In genomic region chr2:73841912-73842738, GRCh38 we compare ENCODE assay signal across 27 cellular contexts. TPM values are rescaled to one million over a fixed set of nuclear protein-coding genes. Genes with fewer than 3 reads are reported as not detected.
DNase-seq lines count a peak whose midpoint lies in the region; ATAC-seq, FAIRE-seq and TF ChIP-seq lines count a peak whose summit lies in the region.
"Had no signal": no experiment of that assay in that cellular context is flagged by ENCODE, and none has a peak within 500 bp of the region (broad histone marks: within the 10 kb centered on the region; RNA-seq: fewer than 3 reads in every experiment).

No MANE protein-coding gene starts in this region.

- no peak for TF ChIP-seq POLR2A in esophagus muscularis mucosa (IDR thresholded peaks at IDR 0.05; ENCODE audit: low read depth)

- peaks cover 7 to 45% (median 40%) of the 10 kb centered on the region in 4 donors for H3K4me1 ChIP-seq in esophagus muscularis mucosa
- peaks cover 0 to 11% (median 10%) of the 10 kb centered on the region in 3 donors for H3K4me1 ChIP-seq in pancreas
- H3K4me1 ChIP-seq: parathyroid adenoma had no signal

- TF ChIP-seq CTCF in natural killer cell (IDR thresholded peaks at IDR 0.05), result no peak
- TF ChIP-seq CTCF in esophagus muscularis mucosa (IDR thresholded peaks at IDR 0.05), result no peak
- TF ChIP-seq CTCF in pancreas (IDR thresholded peaks at IDR 0.05), result no peak
- no peak for TF ChIP-seq CTCF in GM10266 (IDR thresholded peaks at IDR 0.05; ENCODE audit: control insufficient read depth, insufficient read depth, low read depth, missing control alignments)

- 80% methylated on average over 5 of the region's 5 CpGs for WGBS in esophagus muscularis mucosa
- 24 to 27% methylated on average over 5 of the region's 5 CpGs for whole genome bisulfite sequencing in pancreas, 2 donors

- DNase-seq in natural killer cell, result no peak
- DNase-seq in natural killer cell treated with Interleukin-12 subunit alpha and Interleukin-12 subunit beta and Interleukin-15 and Interleukin-18, amount 100 ng/mL, for 72 hours (ENCODE audit: low spot score), result no peak
- DNase-seq in esophagus muscularis mucosa (ENCODE audit: extremely low spot score), result no peak
- DNase-seq in pancreas, result no peak
- DNase-seq in germinal center (ENCODE audit: low spot score), result no peak
- DNase-seq in T1000 (lab: John Stamatoyannopoulos, UW), result no peak
- DNase-seq in GM10266 (ENCODE audit: extremely low spot score), result no peak
- DNase-seq in frontal cortex (ENCODE audit: low spot score in 2 of 2), result no peak
- DNase-seq: ACHN; activated CD4-positive, alpha-beta T cell treated with anti-CD3 and anti-CD28 coated beads for 36 hours; amniotic stem cell; foreskin keratinocyte; GDM1; GM23248; mammary epithelial cell; stimulated activated naive CD8-positive, alpha-beta T cell treated with anti-CD3 and anti-CD28 coated beads, Interleukin-15, amount 100 ng/mL, for 72 hours; SW 1271 had no signal

- H3K27me3 Mint-ChIP-seq in natural killer cell (ENCODE audit: low read depth in 2 of 2), result no peaks in the 10 kb centered on the region
- H3K27me3 Mint-ChIP-seq in natural killer cell treated with Interleukin-12 subunit alpha and Interleukin-12 subunit beta and Interleukin-15 and Interleukin-18, amount 100 ng/mL, for 72 hours, result no peaks in the 10 kb centered on the region
- H3K27me3 Mint-ChIP-seq: activated CD4-positive, alpha-beta T cell treated with anti-CD3 and anti-CD28 coated beads for 36 hours; stimulated activated naive CD8-positive, alpha-beta T cell treated with anti-CD3 and anti-CD28 coated beads, Interleukin-15, amount 100 ng/mL, for 72 hours had no signal

- H3K36me3 ChIP-seq in esophagus muscularis mucosa (peaks cover 7 to 45% (median 29%) of the 10 kb centered on the region in 4 donors), pancreas (peaks cover 0 to 20% (median 10%) of the 10 kb centered on the region in 3 donors)

- H3K9me3 ChIP-seq in esophagus muscularis mucosa, result no peaks in the 10 kb centered on the region
- H3K9me3 ChIP-seq in pancreas, result no peaks in the 10 kb centered on the region
- H3K9me3 ChIP-seq: BLaER1 treated with 17β-estradiol and CSF1 and Interleukin-3, amounts not matched to agents 10 nM and 100 nM had no signal

- peaks cover 17% of the 10 kb centered on the region for H3K36me3 Mint-ChIP-seq in natural killer cell
- peaks cover 16% of the 10 kb centered on the region for H3K36me3 Mint-ChIP-seq in natural killer cell treated with Interleukin-12 subunit alpha and Interleukin-12 subunit beta and Interleukin-15 and Interleukin-18, amount 100 ng/mL, for 72 hours

- no peaks in the 10 kb centered on the region for H3K9me3 Mint-ChIP-seq in natural killer cell
- no peaks in the 10 kb centered on the region for H3K9me3 Mint-ChIP-seq in natural killer cell treated with Interleukin-12 subunit alpha and Interleukin-12 subunit beta and Interleukin-15 and Interleukin-18, amount 100 ng/mL, for 72 hours
- H3K9me3 Mint-ChIP-seq: activated T-helper 2 cell treated with anti-CD3 and anti-CD28 coated beads, Interferon-gamma antibody, Interleukin-2, Interleukin-4, amounts not matched to agents 10 μg/mL and 5 μg/mL and 100 μg/mL, durations not matched to agents 14 hours and 24 hours and 36 hours; nephron; stimulated activated naive CD8-positive, alpha-beta T cell treated with anti-CD3 and anti-CD28 coated beads, Interleukin-15, amount 100 ng/mL, for 72 hours had no signal

- H3K27ac ChIP-seq in esophagus muscularis mucosa (replicated peaks in 1 of 4), result peak overlapping the region in 3 of 4 donors; percentile 63 to 84 (median 75)
- no peak overlapping the region for H3K27ac ChIP-seq in pancreas
- H3K27ac ChIP-seq: BLaER1 treated with 17β-estradiol and CSF1 and Interleukin-3, amounts not matched to agents 10 nM and 100 nM; foreskin keratinocyte; GM23248; parathyroid adenoma had no signal

- ATAC-seq in natural killer cell (no peak), pancreas (peak in 3 of 4 donors; percentile 62 to 83 (median 74))
- ATAC-seq in natural killer cell treated with Interleukin-12 subunit alpha and Interleukin-12 subunit beta and Interleukin-15 and Interleukin-18, amount 100 ng/mL, for 72 hours, result no peak
- ATAC-seq: activated CD4-positive, alpha-beta T cell treated with anti-CD3 and anti-CD28 coated beads for 36 hours; foreskin keratinocyte; K562; stimulated activated naive CD8-positive, alpha-beta T cell treated with anti-CD3 and anti-CD28 coated beads, Interleukin-15, amount 100 ng/mL, for 72 hours had no signal

- H3K4me3 ChIP-seq in esophagus muscularis mucosa, result no peak overlapping the region
- H3K4me3 ChIP-seq in pancreas, result no peak overlapping the region
- H3K4me3 ChIP-seq: BLaER1 treated with 17β-estradiol and CSF1 and Interleukin-3, amounts not matched to agents 10 nM and 100 nM; GM23248; K562 had no signal

- FAIRE-seq in pancreas (lab: Jason Lieb, UNC) (no peak), frontal cortex (lab: Jason Lieb, UNC) (no peak)
- FAIRE-seq: K562, TTC549 had no signal

- intact Hi-C loops in natural killer cell (cut with micrococcal nuclease), result no loop called here
- intact Hi-C loops in esophagus muscularis mucosa (cut with DNase I), result no loop called here
- intact Hi-C loops in pancreas (cut with DNase I), result no loop called here

- TF ChIP-seq EP300 in esophagus muscularis mucosa (IDR thresholded peaks at IDR 0.05), result no peak

- H3K27ac Mint-ChIP-seq in natural killer cell, result peak overlapping the region; percentile 51 to 56
- H3K27ac Mint-ChIP-seq in natural killer cell treated with Interleukin-12 subunit alpha and Interleukin-12 subunit beta and Interleukin-15 and Interleukin-18, amount 100 ng/mL, for 72 hours, result peak overlapping the region in 1 of 2 donors; percentile 60
- H3K27ac Mint-ChIP-seq: activated CD4-positive, alpha-beta T cell treated with anti-CD3 and anti-CD28 coated beads for 36 hours; activated T-helper 2 cell treated with anti-CD3 and anti-CD28 coated beads, Interferon-gamma antibody, Interleukin-2, Interleukin-4, amounts not matched to agents 10 μg/mL and 5 μg/mL and 100 μg/mL, durations not matched to agents 14 hours and 24 hours and 36 hours; stimulated activated naive CD8-positive, alpha-beta T cell treated with anti-CD3 and anti-CD28 coated beads, Interleukin-15, amount 100 ng/mL, for 72 hours had no signal

- no peaks in the 10 kb centered on the region for H3K27me3 ChIP-seq in esophagus muscularis mucosa
- H3K27me3 ChIP-seq in pancreas, result no peaks in the 10 kb centered on the region
- H3K27me3 ChIP-seq: BLaER1 treated with 17β-estradiol and CSF1 and Interleukin-3, amounts not matched to agents 10 nM and 100 nM; foreskin keratinocyte had no signal

- peaks cover 19 to 36% of the 10 kb centered on the region in 2 donors for H3K4me1 Mint-ChIP-seq in natural killer cell
- peaks cover 22 to 34% of the 10 kb centered on the region in 2 donors for H3K4me1 Mint-ChIP-seq in natural killer cell treated with Interleukin-12 subunit alpha and Interleukin-12 subunit beta and Interleukin-15 and Interleukin-18, amount 100 ng/mL, for 72 hours (ENCODE audit: low read depth in 2 of 2)

- no peak overlapping the region for H3K4me3 Mint-ChIP-seq in natural killer cell
- H3K4me3 Mint-ChIP-seq in natural killer cell treated with Interleukin-12 subunit alpha and Interleukin-12 subunit beta and Interleukin-15 and Interleukin-18, amount 100 ng/mL, for 72 hours, result no peak overlapping the region
- H3K4me3 Mint-ChIP-seq: activated CD4-positive, alpha-beta T cell treated with anti-CD3 and anti-CD28 coated beads for 36 hours; nephron; stimulated activated naive CD8-positive, alpha-beta T cell treated with anti-CD3 and anti-CD28 coated beads, Interleukin-15, amount 100 ng/mL, for 72 hours had no signal

RNA-seq across cellular contexts. Expression of gene STAMBP, which starts 13.4 kb away (rescaled TPM):
- total RNA-seq in natural killer cell (10 to 100 TPM; 23.8 to 27.3 (median 25.3) TPM), esophagus muscularis mucosa (10 to 100 TPM; 32.3 to 73.8 (median 34.1) TPM), pancreas (10 to 100 TPM; 11.7 to 24.4 (median 13.2) TPM), frontal cortex (14.3 TPM)
- 10 to 100 TPM; 27.5 to 40.6 TPM for total RNA-seq in natural killer cell treated with Interleukin-12 subunit alpha and Interleukin-12 subunit beta and Interleukin-15 and Interleukin-18, amount 100 ng/mL, for 72 hours
- polyA plus RNA-seq in pancreas, result 10 to 100 TPM in 1 of 2 donors, 1 to 10 TPM in 1; 9.8 to 16.7 TPM

RNA-seq across cellular contexts. Expression of gene ACTG2, which starts 50.7 kb away (rescaled TPM):
- not detected for total RNA-seq in natural killer cell
- not detected for total RNA-seq in natural killer cell treated with Interleukin-12 subunit alpha and Interleukin-12 subunit beta and Interleukin-15 and Interleukin-18, amount 100 ng/mL, for 72 hours
- total RNA-seq in esophagus muscularis mucosa, result 1,000 to 10,000 TPM; 4,013 to 8,538 (median 5,633) TPM
- 1 to 10 TPM in 3 of 6 donors, under 1 TPM in 3; 0.28 to 2.2 (median 0.91) TPM for total RNA-seq in pancreas
- 10 to 100 TPM in 1 of 2 donors, 1 to 10 TPM in 1; 9.9 to 76.3 TPM for polyA plus RNA-seq in pancreas
- total RNA-seq in frontal cortex, result 0.82 TPM
- total RNA-seq: epithelial cell of proximal tubule, GM23248 had no signal
- polyA plus RNA-seq: GM23248 had no signal

RNA-seq across cellular contexts. Expression of gene C2orf78, which starts 58.1 kb away (rescaled TPM):
- total RNA-seq in natural killer cell, result not detected
- total RNA-seq in natural killer cell treated with Interleukin-12 subunit alpha and Interleukin-12 subunit beta and Interleukin-15 and Interleukin-18, amount 100 ng/mL, for 72 hours, result not detected
- not detected for total RNA-seq in esophagus muscularis mucosa
- not detected for total RNA-seq in pancreas
- not detected for polyA plus RNA-seq in pancreas
- total RNA-seq in frontal cortex, result not detected
- total RNA-seq: activated CD4-positive, alpha-beta T cell treated with anti-CD3 and anti-CD28 coated beads for 36 hours; activated T-helper 2 cell treated with anti-CD3 and anti-CD28 coated beads, Interferon-gamma antibody, Interleukin-2, Interleukin-4, amounts not matched to agents 10 μg/mL and 5 μg/mL and 100 μg/mL, durations not matched to agents 14 hours and 24 hours and 36 hours; cardiac septum; epithelial cell of proximal tubule; foreskin keratinocyte; GM23248; kidney epithelial cell; mammary epithelial cell; urinary bladder had no signal
- polyA plus RNA-seq: foreskin keratinocyte, GM23248, urinary bladder had no signal

Comparison
In these comparisons a context has a peak if more than half of its experiments do, and no peak if none do; other contexts are left out.
1. ATAC-seq: peak in pancreas (3 of 4); none in natural killer cell (0 of 3) and natural killer cell treated with Interleukin-12 subunit alpha and Interleukin-12 subunit beta and Interleukin-15 and Interleukin-18, amount 100 ng/mL, for 72 hours (0 of 2).
2. H3K27ac ChIP-seq: peak in esophagus muscularis mucosa (3 of 4); none in pancreas (0 of 4).
3. RNA of gene ACTG2, which starts 50.7 kb away (total RNA-seq): 4,013 to 8,538 TPM in esophagus muscularis mucosa; 0.28 to 2.2 TPM in pancreas, 0.82 TPM in frontal cortex (single experiment), not detected in natural killer cell and not detected in natural killer cell treated with Interleukin-12 subunit alpha and Interleukin-12 subunit beta and Interleukin-15 and Interleukin-18, amount 100 ng/mL, for 72 hours; every median in the first group is over 1,000 times any median in the second.